8 cellular contexts compared by ENCODE assay signal in the genomic region with DNA sequence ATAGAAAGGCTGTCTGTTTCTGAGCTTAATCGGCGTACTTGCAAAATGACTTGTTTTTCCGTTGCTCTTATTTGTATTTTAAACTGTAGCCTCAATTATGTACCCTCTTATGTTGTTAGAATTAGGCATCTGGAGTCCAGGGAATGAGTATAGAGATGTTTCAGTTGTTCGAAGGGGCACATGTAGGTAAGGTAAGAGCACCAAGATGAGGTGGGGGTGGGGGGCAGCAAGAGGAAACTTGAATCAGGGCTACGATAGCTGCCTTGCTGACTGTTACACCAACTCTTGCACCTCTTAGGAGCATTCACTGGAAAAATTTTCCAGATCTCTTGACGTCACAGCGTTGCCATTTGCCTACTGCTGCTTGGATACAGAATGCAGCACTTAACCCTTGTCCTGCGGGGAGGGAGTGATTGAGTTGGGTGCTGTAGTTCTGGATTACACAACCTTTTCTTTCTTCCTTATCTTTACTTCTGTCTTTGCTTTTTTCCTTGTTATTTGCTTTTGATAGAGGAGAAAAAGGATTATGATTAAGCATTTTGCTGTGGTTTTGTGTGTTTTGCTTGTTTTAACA. TPM values are rescaled to one million over a fixed set of nuclear protein-coding genes. Genes with fewer than 3 reads are reported as not detected.
DNase-seq lines count a peak whose midpoint lies in the region; ATAC-seq, FAIRE-seq and TF ChIP-seq lines count a peak whose summit lies in the region.

No MANE protein-coding gene starts in this region.

- peak overlapping the region; percentile 95 to 99 (median 96) for H3K4me3 ChIP-seq in HepG2 (replicated peaks in 1 of 3; ENCODE audit: insufficient read depth in 1 of 3, low read depth in 2 of 3, low read length in 3 of 3)

- no peak for TF ChIP-seq CTCF in HepG2 (CRISPR knock-in tag; IDR thresholded peaks at IDR 0.05)

- ATAC-seq in HepG2: peak; percentile 29
- no peak for ATAC-seq in GM21529 (IDR thresholded peaks at IDR 0.05; ENCODE audit: unreplicated experiment)

- peak overlapping the region; percentile 98 for H3K4me2 ChIP-seq in HepG2 (ENCODE audit: low read depth, low read length)

- peak; percentile 36 for DNase-seq in NCI-H748 (lab: John Stamatoyannopoulos, UW; ENCODE audit: unreplicated experiment)
- DNase-seq in NCI-H748 treated with DMSO at 0.1 percent for 48 hours (lab: John Stamatoyannopoulos, UW): no peak
- peak; percentile 96 for DNase-seq in NCI-H526 treated with DMSO at 0.1 percent for 48 hours (lab: John Stamatoyannopoulos, UW)
- DNase-seq in cerebellum (ENCODE audit: low spot score): peak; percentile 75
- peak; percentile 97 for DNase-seq in HepG2 (ENCODE audit: low spot score)
- no peak for DNase-seq in stimulated activated CD4-positive, alpha-beta T cell treated with anti-CD3 and anti-CD28 coated beads, Interleukin-1b, Interleukin-23, amount 100 ng/mL, for 48 hours

- CTCF ChIA-PET in HepG2 (lab: Yijun Ruan, JAX; ENCODE audit: low intra/inter-chr PET ratio, low total read pairs): no interaction called here

- 2% methylated on average over 8 of the region's 8 CpGs for WGBS in HepG2 (ENCODE audit: low lambda C conversion rate)

- TF ChIP-seq EP300 in HepG2 (IDR thresholded peaks at IDR 0.05; ENCODE audit: low read depth in 2 of 2, low read length in 2 of 2): peak in 1 of 2 experiments; percentile 81; a peak in 1 of 4 replicates
- peak; percentile 63; the same call in 1 of the 2 replicates for TF ChIP-seq EP300 in HepG2 (CRISPR knock-in tag; IDR thresholded peaks at IDR 0.05; ENCODE audit: borderline replicate concordance)

- in situ Hi-C loops in HepG2 (cut with HindIII; ENCODE audit: extremely low pct_ligation_motif_present, low pct_unique_long_range_greater_than_20kb): no loop called here

- TF ChIP-seq RAD21 in HepG2 (CRISPR knock-in tag; IDR thresholded peaks at IDR 0.05): no peak

- no peaks in the 10 kb centered on the region; a peak in 1 of 5 replicates for H3K27me3 ChIP-seq in HepG2 (ENCODE audit: control insufficient read depth in 1 of 2, insufficient read depth in 2 of 2, low read length in 2 of 2)

- H3K9me3 ChIP-seq in HepG2 (ENCODE audit: low read length): no peaks in the 10 kb centered on the region

- H3K9ac ChIP-seq in HepG2 (ENCODE audit: insufficient read depth, low read depth, low read length): peak overlapping the region; percentile 95

- no peak overlapping the region for H2AFZ ChIP-seq in HepG2 (ENCODE audit: low read length)

- intact Hi-C loops in HepG2 (cut with micrococcal nuclease; ENCODE audit: unreplicated experiment): loop anchor here (1.0 to 10.0 kb wide), 7 partner anchors 105 to 506 kb away; partner anchors contain the start of gene SLC19A2

- H3K27ac ChIP-seq in HepG2 (ENCODE audit: extremely low read length, insufficient read depth, low read length): peak overlapping the region; percentile 95
- peak overlapping the region; percentile 98 for H3K27ac ChIP-seq in temporal lobe (ENCODE audit: low read depth, low read length)

- peaks cover 8 to 35% of the 10 kb centered on the region in 2 experiments for H3K36me3 ChIP-seq in HepG2 (replicated peaks in 1 of 2; ENCODE audit: control insufficient read depth in 1 of 2, insufficient read depth in 2 of 2, low read length in 2 of 2)

- peaks cover 80% of the 10 kb centered on the region for H3K79me2 ChIP-seq in HepG2 (ENCODE audit: insufficient read depth, low read length)

- H4K20me1 ChIP-seq in HepG2 (ENCODE audit: insufficient read depth, low read length): peaks cover 56% of the 10 kb centered on the region

- POLR2A ChIA-PET in HepG2 (lab: Yijun Ruan, JAX): interaction anchor here (0.6 to 4.6 kb wide), 6 partner anchors 16 to 767 kb away, joined by 3 to 25 read pairs (median 4); no protein-coding TSS in a partner anchor

- TSS peak; percentile 61 for BruUV-seq in HepG2 (replicated peaks; lab: Mats Ljungman, UMichigan)

- H3K4me1 ChIP-seq in HepG2 (ENCODE audit: insufficient read depth, low read length): peaks cover 65% of the 10 kb centered on the region

- peak; percentile 49 to 62; a peak in 2 of 4 replicates for TF ChIP-seq POLR2A in HepG2 (IDR thresholded peaks at IDR 0.05; ENCODE audit: insufficient read depth in 1 of 2, low read depth in 2 of 2, low read length in 2 of 2)

- peak; percentile 94 for FAIRE-seq in HepG2 (lab: Jason Lieb, UNC)

TF ChIP-seq in HepG2, 621 proteins besides CTCF, POLR2A, EP300 and RAD21 (continues in another document):
- no peak for TF ChIP-seq ZNF317 (CRISPR knock-in tag; IDR thresholded peaks at IDR 0.05)
- no peak for TF ChIP-seq KLF6 (CRISPR knock-in tag; IDR thresholded peaks at IDR 0.05)
- TF ChIP-seq, protein P1, sequence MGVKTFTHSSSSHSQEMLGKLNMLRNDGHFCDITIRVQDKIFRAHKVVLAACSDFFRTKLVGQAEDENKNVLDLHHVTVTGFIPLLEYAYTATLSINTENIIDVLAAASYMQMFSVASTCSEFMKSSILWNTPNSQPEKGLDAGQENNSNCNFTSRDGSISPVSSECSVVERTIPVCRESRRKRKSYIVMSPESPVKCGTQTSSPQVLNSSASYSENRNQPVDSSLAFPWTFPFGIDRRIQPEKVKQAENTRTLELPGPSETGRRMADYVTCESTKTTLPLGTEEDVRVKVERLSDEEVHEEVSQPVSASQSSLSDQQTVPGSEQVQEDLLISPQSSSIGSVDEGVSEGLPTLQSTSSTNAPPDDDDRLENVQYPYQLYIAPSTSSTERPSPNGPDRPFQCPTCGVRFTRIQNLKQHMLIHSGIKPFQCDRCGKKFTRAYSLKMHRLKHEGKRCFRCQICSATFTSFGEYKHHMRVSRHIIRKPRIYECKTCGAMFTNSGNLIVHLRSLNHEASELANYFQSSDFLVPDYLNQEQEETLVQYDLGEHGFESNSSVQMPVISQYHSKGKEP (CRISPR knock-in tag; IDR thresholded peaks at IDR 0.05): no peak
- no peak for TF ChIP-seq FOXA1 (IDR thresholded peaks at IDR 0.05)
- peak; percentile 55 for TF ChIP-seq FOXA1 (CRISPR knock-in tag; IDR thresholded peaks at IDR 0.05)
- TF ChIP-seq NR2C2 (CRISPR knock-in tag; IDR thresholded peaks at IDR 0.05; ENCODE audit: borderline replicate concordance): 0 out of 2 replicates have a peak, but pooled peaks have one; percentile 60
- TF ChIP-seq ZNF281 (CRISPR knock-in tag; IDR thresholded peaks at IDR 0.05; ENCODE audit: borderline replicate concordance): 0 out of 2 replicates have a peak, but pooled peaks have one; percentile 6
- no peak for TF ChIP-seq KAT2B (IDR thresholded peaks at IDR 0.05; ENCODE audit: borderline replicate concordance, low read depth, low read length)
- peak; percentile 64; the same call in 1 of the 2 replicates for TF ChIP-seq ZMYM4 (CRISPR knock-in tag; IDR thresholded peaks at IDR 0.05)
- peak; percentile 54 for TF ChIP-seq FOXA3 (CRISPR knock-in tag; IDR thresholded peaks at IDR 0.05)

RNA-seq across cellular contexts. Expression of gene ATP1B1, which starts 3.2 kb away (rescaled TPM):
- total RNA-seq in cerebellum (88.4 TPM), HepG2 (2016; rRNA removed; fragmentation: Illumina TruSeq; extraction: Trizol) (89.8 and 135 TPM in 2 replicates), temporal lobe (149 TPM)
- 15.3 and 17.7 TPM in 2 replicates for total RNA-seq in HepG2 (2016; cell fraction: cytosol; rRNA removed; fragmentation: Illumina TruSeq; extraction: Trizol; ENCODE audit: low read depth)
- 83.4 and 139 TPM in 2 replicates for total RNA-seq in HepG2 (2016; cell fraction: insoluble cytoplasmic fraction; rRNA removed; fragmentation: Illumina TruSeq; extraction: Trizol)
- 47.8 and 51.7 TPM in 2 replicates for total RNA-seq in HepG2 (2016; cell fraction: membrane; rRNA removed; fragmentation: Illumina TruSeq; extraction: Trizol)
- 170 and 186 TPM in 2 replicates for total RNA-seq in HepG2 (2016; cell fraction: nucleus; rRNA removed; fragmentation: Illumina TruSeq; extraction: Trizol)
- polyA plus RNA-seq in HepG2 (2011; rRNA removed): 134 TPM in 2 replicates
- 63.8 and 107 TPM in 2 replicates for polyA plus RNA-seq in HepG2 (2011; cell fraction: cytosol; rRNA removed)
- 45.7 and 54.4 TPM in 2 replicates for polyA plus RNA-seq in HepG2 (2011; cell fraction: nucleus; rRNA removed)
- polyA plus RNA-seq in HepG2 (2012): 194 and 216 TPM in 2 replicates
- 12.7 and 13.7 TPM in 2 replicates for polyA plus RNA-seq in HepG2 (2016; cell fraction: cytosol; fragmentation: Illumina TruSeq; extraction: Trizol; ENCODE audit: low read depth)
- polyA plus RNA-seq in HepG2 (2016; cell fraction: insoluble cytoplasmic fraction; fragmentation: Illumina TruSeq; extraction: Trizol; ENCODE audit: low read depth): 116 and 118 TPM in 2 replicates
- 31.8 and 33.5 TPM in 2 replicates for polyA plus RNA-seq in HepG2 (2016; cell fraction: membrane; fragmentation: Illumina TruSeq; extraction: Trizol; ENCODE audit: low read depth)
- polyA plus RNA-seq in HepG2 (2016; cell fraction: nucleus; fragmentation: Illumina TruSeq; extraction: Trizol; ENCODE audit: insufficient read depth, low read depth): 298 and 311 TPM in 2 replicates
- polyA minus RNA-seq in HepG2 (2011; rRNA and poly(A)+ RNA removed; ENCODE audit: low replicate concordance): 26.2 and 55.9 TPM in 2 replicates
- polyA minus RNA-seq in HepG2 (2011; cell fraction: cytosol; rRNA and poly(A)+ RNA removed): 118 and 143 TPM in 2 replicates
- 93.7 and 117 TPM in 2 replicates for polyA minus RNA-seq in HepG2 (2011; cell fraction: nucleus; rRNA and poly(A)+ RNA removed)

Comparison
In these comparisons a context has a peak if more than half of its experiments do, and no peak if none do; other contexts are left out.
1. DNase-seq: peak in NCI-H748 (single experiment), NCI-H526 treated with DMSO at 0.1 percent for 48 hours (single experiment), cerebellum (single experiment) and HepG2 (single experiment); none in NCI-H748 treated with DMSO at 0.1 percent for 48 hours (single experiment) and stimulated activated CD4-positive, alpha-beta T cell treated with anti-CD3 and anti-CD28 coated beads, Interleukin-1b, Interleukin-23, amount 100 ng/mL, for 48 hours (single experiment).